ENCODE assay signal across 32 cellular contexts in the genomic region with DNA sequence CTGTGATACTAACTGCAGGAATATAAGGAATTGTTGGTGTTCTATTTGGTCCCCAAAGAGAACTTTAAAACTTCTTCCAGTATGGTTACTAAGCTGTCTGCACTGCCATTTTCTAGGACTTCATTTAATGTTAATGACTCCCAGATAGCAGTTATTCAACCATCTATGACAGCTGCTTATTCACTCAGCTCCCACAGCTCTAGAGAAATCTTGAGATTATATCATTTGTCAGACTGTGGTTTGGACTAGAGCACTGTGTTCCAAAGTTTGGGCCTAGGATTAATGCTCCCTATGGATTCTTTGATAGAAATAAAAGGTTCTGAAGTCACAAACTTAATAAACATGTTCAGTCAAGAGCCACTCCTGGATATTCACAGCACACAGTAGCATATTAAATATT.
"Had no signal": no experiment of that assay in that cellular context is flagged by ENCODE, and none has a peak within 500 bp of the region (broad histone marks: within the 10 kb centered on the region; RNA-seq: fewer than 3 reads in every experiment).

No MANE protein-coding gene starts in this region.

- H3K4me1 ChIP-seq: body of pancreas, breast epithelium, Peyer's patch, SJSA1 had no signal

- H3K36me3 ChIP-seq: breast epithelium, Peyer's patch, SJSA1 had no signal

- H3K4me3 ChIP-seq: body of pancreas, breast epithelium, K562, Peyer's patch, SJSA1 had no signal

- H3K27me3 ChIP-seq: body of pancreas, breast epithelium, Peyer's patch, SJSA1 had no signal

- H3K27ac ChIP-seq: body of pancreas, Peyer's patch, SJSA1, VCaP had no signal

- DNase-seq: activated B cell treated with CpG ODN at 0.5 μM for 24 hours; activated CD4-positive, alpha-beta memory T cell treated with anti-CD3 and anti-CD28 coated beads, Interleukin-2, amount 10 ng/mL, durations not matched to agents 7 days and 5 days; activated CD4-positive, alpha-beta T cell treated with anti-CD3 and anti-CD28 coated beads for 4 hours; activated CD4-positive, alpha-beta T cell treated with anti-CD3 and anti-CD28 coated beads, Interleukin-2, amount 50 U/mL, for 1 hour; activated CD4-positive, CD25-positive, alpha-beta regulatory T cell treated with anti-CD3 and anti-CD28 coated beads, Interleukin-2, amount 50 U/mL, for 72 hours; activated CD8-positive, alpha-beta memory T cell treated with anti-CD3 and anti-CD28 coated beads for 24 hours; activated CD8-positive, alpha-beta memory T cell treated with anti-CD3 and anti-CD28 coated beads, Interleukin-2, amount 10 ng/mL, durations not matched to agents 7 days and 5 days; activated CD8-positive, alpha-beta memory T cell treated with anti-CD3 and anti-CD28 coated beads, Interleukin-2, amount 50 U/mL, for 48 hours; activated effector memory CD4-positive, alpha-beta T cell treated with Interleukin-2 at 50 U/mL for 16 hours; activated naive CD4-positive, alpha-beta T cell treated with anti-CD3 and anti-CD28 coated beads, Interleukin-2, amount 10 ng/mL, durations not matched to agents 7 days and 5 days; activated naive CD8-positive, alpha-beta T cell treated with anti-CD3 and anti-CD28 coated beads, Interleukin-2, amount 50 U/mL, for 24 hours; activated T-cell treated with anti-CD3 and anti-CD28 coated beads, Interleukin-2, amount 50 U/mL, for 48 hours; amniotic stem cell; aorta; body of pancreas; NCI-H1105; NCI-H1417 treated with DMSO at 0.1 percent for 48 hours; NCI-H187 treated with DMSO at 0.1 percent for 48 hours; NCI-H2081 treated with DMSO at 0.1 percent for 48 hours; NCI-H226; NCI-H524 treated with DMSO at 0.1 percent for 48 hours; Peyer's patch; RPMI8226; SHP77 treated with DMSO at 0.1 percent for 48 hours; SW 1271; T-helper 1 cell; T-helper 2 cell; T-helper 9 cell had no signal

- H3K9me3 ChIP-seq: body of pancreas, breast epithelium, Peyer's patch, SJSA1 had no signal
